Comparison of ENCODE assay signal across 8 cellular contexts in genomic region chr9:124869986-124870560, GRCh38.
A peak's percentile ranks its signal among the peaks of the same experiment; 100 is the strongest.
DNase-seq lines count a peak whose midpoint lies in the region; ATAC-seq lines count a peak whose summit lies in the region.

No MANE protein-coding gene starts in this region.

- peaks cover 36% of the 10 kb centered on the region for H3K36me3 Mint-ChIP-seq in T-helper 1 cell treated with Interleukin-12 subunit alpha and Interleukin-12 subunit beta and Interleukin-4 antibody, amounts not matched to agents 30 μg/mL and 1 μg/mL, for 36 hours (ENCODE audit: low read depth)

- peaks cover 41% of the 10 kb centered on the region for H3K4me1 Mint-ChIP-seq in T-helper 1 cell treated with Interleukin-12 subunit alpha and Interleukin-12 subunit beta and Interleukin-4 antibody, amounts not matched to agents 30 μg/mL and 1 μg/mL, for 36 hours (ENCODE audit: low read depth)

- H3K27me3 Mint-ChIP-seq in T-helper 1 cell treated with Interleukin-12 subunit alpha and Interleukin-12 subunit beta and Interleukin-4 antibody, amounts not matched to agents 30 μg/mL and 1 μg/mL, for 36 hours (ENCODE audit: low read depth): no peaks in the 10 kb centered on the region

- H3K9me3 Mint-ChIP-seq in T-helper 1 cell treated with Interleukin-12 subunit alpha and Interleukin-12 subunit beta and Interleukin-4 antibody, amounts not matched to agents 30 μg/mL and 1 μg/mL, for 36 hours: no peaks in the 10 kb centered on the region

- H3K27ac ChIP-seq in angular gyrus (ENCODE audit: low read depth, low read length): peak overlapping the region; percentile 33

- peak; percentile 34 for ATAC-seq in HG03139 (IDR thresholded peaks at IDR 0.05; ENCODE audit: unreplicated experiment)

- DNase-seq in SIG-M5 treated with dmso at 0.1 percent for 504 hours (lab: John Stamatoyannopoulos, UW; ENCODE audit: unreplicated experiment) (peak; percentile 35), SIG-M5 (lab: John Stamatoyannopoulos, UW) (no peak), kidney glomerular epithelial cell (lab: John Stamatoyannopoulos, UW) (peak; percentile 37), NCI-H146 (lab: John Stamatoyannopoulos, UW) (no peak)
- peak; percentile 88 to 89 for DNase-seq in stimulated activated CD4-positive, alpha-beta T cell treated with anti-CD3 and anti-CD28 coated beads, Interleukin-4, amount 100 ng/mL, for 4 hours

- H3K4me3 Mint-ChIP-seq in T-helper 1 cell treated with Interleukin-12 subunit alpha and Interleukin-12 subunit beta and Interleukin-4 antibody, amounts not matched to agents 30 μg/mL and 1 μg/mL, for 36 hours: peak overlapping the region; percentile 97

- peak overlapping the region; percentile 95 for H3K27ac Mint-ChIP-seq in T-helper 1 cell treated with Interleukin-12 subunit alpha and Interleukin-12 subunit beta and Interleukin-4 antibody, amounts not matched to agents 30 μg/mL and 1 μg/mL, for 36 hours

Comparison
In these comparisons a context has a peak if more than half of its experiments do, and no peak if none do; other contexts are left out.
1. DNase-seq: peak in SIG-M5 treated with dmso at 0.1 percent for 504 hours (single experiment), kidney glomerular epithelial cell (single experiment) and stimulated activated CD4-positive, alpha-beta T cell treated with anti-CD3 and anti-CD28 coated beads, Interleukin-4, amount 100 ng/mL, for 4 hours (2 of 2); none in SIG-M5 (single experiment) and NCI-H146 (single experiment).